Comparison of ENCODE assay signal across 22 cellular contexts in the genomic region with DNA sequence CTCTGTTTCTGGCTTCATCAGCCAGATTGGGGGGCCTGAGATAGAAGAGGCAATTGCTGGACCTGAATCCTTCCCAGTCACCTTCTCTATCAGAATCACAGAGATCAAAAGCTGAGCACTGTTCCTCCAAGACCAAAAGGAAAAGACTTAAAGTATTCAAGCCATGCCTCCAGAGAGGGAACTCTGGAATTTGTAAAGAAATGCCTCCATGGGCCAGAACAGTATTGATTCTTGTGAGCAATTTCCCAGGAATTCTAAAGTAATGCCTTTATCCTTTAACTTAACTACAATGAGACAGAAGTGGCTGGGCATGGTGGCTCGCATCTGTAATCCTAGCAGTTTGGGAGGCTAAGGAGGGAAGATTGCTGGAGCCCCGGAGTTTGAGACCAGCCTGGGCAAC.
DNase-seq lines count a peak whose midpoint lies in the region; ATAC-seq and TF ChIP-seq lines count a peak whose summit lies in the region.
"Had no signal": no experiment of that assay in that cellular context is flagged by ENCODE, and none has a peak within 500 bp of the region (broad histone marks: within the 10 kb centered on the region; RNA-seq: fewer than 3 reads in every experiment).

No MANE protein-coding gene starts in this region.

- TF ChIP-seq CTCF in progenitor cell of endocrine pancreas (IDR thresholded peaks at IDR 0.05; ENCODE audit: unreplicated experiment), result no peak

- ATAC-seq in Right ventricle myocardium inferior, result no peak
- no peak for ATAC-seq in GM21576 (IDR thresholded peaks at IDR 0.05; ENCODE audit: unreplicated experiment)
- no peak for ATAC-seq in activated CD8-positive, alpha-beta memory T cell treated with anti-CD3 and anti-CD28 coated beads, Interleukin-2, amount 10 ng/mL, durations not matched to agents 7 days and 5 days

- H3K9me3 ChIP-seq in adipocyte (ENCODE audit: control insufficient read depth, low read length), result no peaks in the 10 kb centered on the region
- H3K9me3 ChIP-seq: BLaER1 had no signal

- H3K9me3 Mint-ChIP-seq in progenitor cell of endocrine pancreas (ENCODE audit: low read depth), result no peaks in the 10 kb centered on the region
- H3K9me3 Mint-ChIP-seq in immature natural killer cell, result no peaks in the 10 kb centered on the region
- no peaks in the 10 kb centered on the region for H3K9me3 Mint-ChIP-seq in activated CD8-positive, alpha-beta memory T cell treated with anti-CD3 and anti-CD28 coated beads, Interleukin-2, amount 10 ng/mL, durations not matched to agents 7 days and 5 days (ENCODE audit: low read depth)
- H3K9me3 Mint-ChIP-seq: CD4-positive, alpha-beta T cell had no signal

- DNase-seq in ELR (ENCODE audit: low read depth), result peak; percentile 36
- DNase-seq in adipocyte (ENCODE audit: low read depth), result peak; percentile 49
- DNase-seq in islet precursor cell, result peak; percentile 81
- no peak for DNase-seq in progenitor cell of endocrine pancreas (ENCODE audit: low spot score, unreplicated experiment)
- DNase-seq in Right ventricle myocardium inferior (ENCODE audit: missing footprints), result no peak
- DNase-seq in immature natural killer cell, result no peak
- no peak for DNase-seq in activated CD8-positive, alpha-beta memory T cell treated with anti-CD3 and anti-CD28 coated beads, Interleukin-2, amount 10 ng/mL, durations not matched to agents 7 days and 5 days
- DNase-seq: CD4-positive, alpha-beta T cell; COR-L47; DMS 273 treated with DMSO at 0.1 percent for 48 hours; DMS79 treated with DMSO at 0.1 percent for 48 hours; GDM1; H7; KG1; NCI-H1105; NCI-H146; NCI-H2029; NCI-H2227 treated with DMSO at 0.1 percent for 48 hours; NCI-H510A; NCI-H748 treated with DMSO at 0.1 percent for 48 hours had no signal

- no peaks in the 10 kb centered on the region for H3K36me3 ChIP-seq in adipocyte (ENCODE audit: control insufficient read depth, insufficient read depth, low read length, severe bottlenecking)

- no peaks in the 10 kb centered on the region for H3K36me3 Mint-ChIP-seq in progenitor cell of endocrine pancreas (ENCODE audit: insufficient read depth)
- no peaks in the 10 kb centered on the region for H3K36me3 Mint-ChIP-seq in immature natural killer cell
- no peaks in the 10 kb centered on the region for H3K36me3 Mint-ChIP-seq in activated CD8-positive, alpha-beta memory T cell treated with anti-CD3 and anti-CD28 coated beads, Interleukin-2, amount 10 ng/mL, durations not matched to agents 7 days and 5 days

- H3K27me3 ChIP-seq in adipocyte (replicated peaks; ENCODE audit: control insufficient read depth, insufficient read depth, low read length), result no peaks in the 10 kb centered on the region
- H3K27me3 ChIP-seq: BLaER1 had no signal

- H3K27ac Mint-ChIP-seq in progenitor cell of endocrine pancreas (peak overlapping the region; percentile 58), immature natural killer cell (no peak overlapping the region)
- H3K27ac Mint-ChIP-seq in activated CD8-positive, alpha-beta memory T cell treated with anti-CD3 and anti-CD28 coated beads, Interleukin-2, amount 10 ng/mL, durations not matched to agents 7 days and 5 days, result no peak overlapping the region
- H3K27ac Mint-ChIP-seq: CD4-positive, alpha-beta T cell had no signal

- H3K4me1 ChIP-seq in adipocyte (ENCODE audit: control insufficient read depth, insufficient read depth, low read length), result no peaks in the 10 kb centered on the region

- H3K27me3 Mint-ChIP-seq in progenitor cell of endocrine pancreas (peaks cover 3% of the 10 kb centered on the region), immature natural killer cell (ENCODE audit: low read depth in 3 of 3) (peaks cover 2 to 4% (median 3%) of the 10 kb centered on the region in 3 donors)
- peaks cover 14% of the 10 kb centered on the region for H3K27me3 Mint-ChIP-seq in activated CD8-positive, alpha-beta memory T cell treated with anti-CD3 and anti-CD28 coated beads, Interleukin-2, amount 10 ng/mL, durations not matched to agents 7 days and 5 days

- H3K4me1 Mint-ChIP-seq in progenitor cell of endocrine pancreas (ENCODE audit: low read depth) (peaks cover 7% of the 10 kb centered on the region), immature natural killer cell (peaks cover 9 to 10% of the 10 kb centered on the region in 2 donors)
- peaks cover 13% of the 10 kb centered on the region for H3K4me1 Mint-ChIP-seq in activated CD8-positive, alpha-beta memory T cell treated with anti-CD3 and anti-CD28 coated beads, Interleukin-2, amount 10 ng/mL, durations not matched to agents 7 days and 5 days

- H3K4me3 Mint-ChIP-seq in progenitor cell of endocrine pancreas (ENCODE audit: low read depth) (no peak overlapping the region), immature natural killer cell (no peak overlapping the region)
- no peak overlapping the region for H3K4me3 Mint-ChIP-seq in activated CD8-positive, alpha-beta memory T cell treated with anti-CD3 and anti-CD28 coated beads, Interleukin-2, amount 10 ng/mL, durations not matched to agents 7 days and 5 days
- H3K4me3 Mint-ChIP-seq: CD4-positive, alpha-beta T cell had no signal

- H3K4me3 ChIP-seq in adipocyte (ENCODE audit: low read length), result no peak overlapping the region
- H3K4me3 ChIP-seq: BLaER1 had no signal

- intact Hi-C loops in Right ventricle myocardium inferior (cut with DNase I), result no loop called here

- CTCF ChIA-PET in activated CD8-positive, alpha-beta memory T cell treated with anti-CD3 and anti-CD28 coated beads, Interleukin-2, amount 10 ng/mL, durations not matched to agents 7 days and 5 days (lab: Charles Lee), result no interaction called here

- no peak overlapping the region for H3K9ac ChIP-seq in adipocyte (ENCODE audit: low read length)
- H3K9ac ChIP-seq: BLaER1 had no signal

Comparison
In these comparisons a context has a peak if more than half of its experiments do, and no peak if none do; other contexts are left out.
1. DNase-seq: peak in ELR (single experiment), adipocyte (single experiment) and islet precursor cell (single experiment); none in progenitor cell of endocrine pancreas (single experiment), Right ventricle myocardium inferior (single experiment), immature natural killer cell (0 of 3) and activated CD8-positive, alpha-beta memory T cell treated with anti-CD3 and anti-CD28 coated beads, Interleukin-2, amount 10 ng/mL, durations not matched to agents 7 days and 5 days (single experiment).